ENCODE assay signal across 15 cellular contexts in genomic region chrX:1894656-1895055, GRCh38.
"Had no signal": no experiment of that assay in that cellular context is flagged by ENCODE, and none has a peak within 500 bp of the region (broad histone marks: within the 10 kb centered on the region; RNA-seq: fewer than 3 reads in every experiment).

No MANE protein-coding gene starts in this region.

- H3K4me3 ChIP-seq: body of pancreas, esophagus squamous epithelium, mucosa of descending colon, thoracic aorta, upper lobe of left lung had no signal

- H3K27me3 ChIP-seq: body of pancreas, esophagus squamous epithelium, upper lobe of left lung had no signal

- H3K4me1 ChIP-seq: body of pancreas, esophagus squamous epithelium, upper lobe of left lung had no signal

- H3K9me3 ChIP-seq: esophagus squamous epithelium, mucosa of descending colon, thoracic aorta, upper lobe of left lung had no signal

- H3K27ac ChIP-seq: body of pancreas, esophagus squamous epithelium, thoracic aorta, upper lobe of left lung had no signal

- DNase-seq: activated CD4-positive, alpha-beta T cell treated with anti-CD3 and anti-CD28 coated beads, Interleukin-2, amount 50 U/mL, for 48 hours; activated naive CD4-positive, alpha-beta T cell; activated naive CD8-positive, alpha-beta T cell treated with anti-CD3 and anti-CD28 coated beads, Interleukin-2, amount 10 ng/mL, durations not matched to agents 7 days and 5 days; activated T-cell treated with anti-CD3 and anti-CD28 coated beads for 4 hours; amygdala; body of pancreas; dermis blood vessel endothelial cell; effector memory CD4-positive, alpha-beta T cell; esophagus squamous epithelium; mucosa of descending colon; naive thymus-derived CD8-positive, alpha-beta T cell; nucleus accumbens; stimulated activated naive B cell treated with anti-CD40 and anti-IgM and Interleukin-4, amounts not matched to agents 10 μg/mL and 1 μg/mL and 100 μg/mL, for 72 hours; upper lobe of left lung had no signal

- H3K36me3 ChIP-seq: esophagus squamous epithelium, thoracic aorta, upper lobe of left lung had no signal
